In the genomic region with DNA sequence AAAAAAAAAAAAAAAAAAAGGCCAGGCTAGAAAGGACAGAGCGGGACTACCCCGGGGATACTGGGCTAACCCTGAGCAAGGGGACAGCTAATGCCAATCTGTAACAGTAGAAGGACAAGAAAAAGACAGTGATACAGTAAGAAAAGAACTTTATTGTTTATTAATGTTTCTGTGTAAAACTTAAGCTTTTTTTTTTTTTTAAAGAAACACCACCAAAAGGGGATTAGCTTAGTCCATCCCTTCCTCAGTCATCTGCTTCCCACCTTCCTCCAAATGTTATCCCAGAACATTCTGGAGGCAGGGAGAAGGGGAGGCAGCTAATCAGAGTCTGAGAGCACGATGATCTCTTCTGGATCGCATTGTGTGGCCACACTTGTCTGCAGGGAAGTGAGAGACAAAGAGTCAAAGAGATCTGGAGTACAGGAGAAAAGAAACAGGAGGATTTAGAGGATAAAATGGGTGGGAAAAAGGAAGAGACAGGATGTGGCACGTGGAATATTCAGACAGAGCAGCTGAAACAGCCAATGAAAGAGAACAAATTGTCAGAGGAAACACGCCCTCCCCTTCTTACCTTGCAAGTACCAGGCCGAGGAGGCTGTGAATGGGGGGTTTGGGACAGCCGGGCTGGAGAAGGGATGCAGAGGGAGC, we compare ENCODE assay signal across 2 cellular contexts.
TF ChIP-seq lines count a peak whose summit lies in the region.

No MANE protein-coding gene starts in this region.

TF ChIP-seq in A549, 52 proteins besides CTCF, POLR2A, EP300 and RAD21:
- TF ChIP-seq, protein P1, sequence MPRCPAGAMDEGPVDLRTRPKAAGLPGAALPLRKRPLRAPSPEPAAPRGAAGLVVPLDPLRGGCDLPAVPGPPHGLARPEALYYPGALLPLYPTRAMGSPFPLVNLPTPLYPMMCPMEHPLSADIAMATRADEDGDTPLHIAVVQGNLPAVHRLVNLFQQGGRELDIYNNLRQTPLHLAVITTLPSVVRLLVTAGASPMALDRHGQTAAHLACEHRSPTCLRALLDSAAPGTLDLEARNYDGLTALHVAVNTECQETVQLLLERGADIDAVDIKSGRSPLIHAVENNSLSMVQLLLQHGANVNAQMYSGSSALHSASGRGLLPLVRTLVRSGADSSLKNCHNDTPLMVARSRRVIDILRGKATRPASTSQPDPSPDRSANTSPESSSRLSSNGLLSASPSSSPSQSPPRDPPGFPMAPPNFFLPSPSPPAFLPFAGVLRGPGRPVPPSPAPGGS (IDR thresholded peaks at IDR 0.05) = no peak
- TF ChIP-seq ESRRA (IDR thresholded peaks at IDR 0.05; ENCODE audit: borderline replicate concordance, low read length) (no peak), ZNF302 (CRISPR knock-in tag; IDR thresholded peaks at IDR 0.05) (no peak), RCOR1 (IDR thresholded peaks at IDR 0.05; ENCODE audit: low read depth, low read length) (no peak), EHMT2 (IDR thresholded peaks at IDR 0.05; ENCODE audit: low read depth) (no peak), TFCP2L1 (CRISPR knock-in tag; IDR thresholded peaks at IDR 0.05) (no peak), PHF8 (IDR thresholded peaks at IDR 0.05; ENCODE audit: borderline replicate concordance, low read depth) (no peak)
- TF ChIP-seq, protein P2, sequence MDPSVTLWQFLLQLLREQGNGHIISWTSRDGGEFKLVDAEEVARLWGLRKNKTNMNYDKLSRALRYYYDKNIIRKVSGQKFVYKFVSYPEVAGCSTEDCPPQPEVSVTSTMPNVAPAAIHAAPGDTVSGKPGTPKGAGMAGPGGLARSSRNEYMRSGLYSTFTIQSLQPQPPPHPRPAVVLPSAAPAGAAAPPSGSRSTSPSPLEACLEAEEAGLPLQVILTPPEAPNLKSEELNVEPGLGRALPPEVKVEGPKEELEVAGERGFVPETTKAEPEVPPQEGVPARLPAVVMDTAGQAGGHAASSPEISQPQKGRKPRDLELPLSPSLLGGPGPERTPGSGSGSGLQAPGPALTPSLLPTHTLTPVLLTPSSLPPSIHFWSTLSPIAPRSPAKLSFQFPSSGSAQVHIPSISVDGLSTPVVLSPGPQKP (IDR thresholded peaks at IDR 0.05; ENCODE audit: low read depth, low read length) = no peak
- TF ChIP-seq, protein P3, sequence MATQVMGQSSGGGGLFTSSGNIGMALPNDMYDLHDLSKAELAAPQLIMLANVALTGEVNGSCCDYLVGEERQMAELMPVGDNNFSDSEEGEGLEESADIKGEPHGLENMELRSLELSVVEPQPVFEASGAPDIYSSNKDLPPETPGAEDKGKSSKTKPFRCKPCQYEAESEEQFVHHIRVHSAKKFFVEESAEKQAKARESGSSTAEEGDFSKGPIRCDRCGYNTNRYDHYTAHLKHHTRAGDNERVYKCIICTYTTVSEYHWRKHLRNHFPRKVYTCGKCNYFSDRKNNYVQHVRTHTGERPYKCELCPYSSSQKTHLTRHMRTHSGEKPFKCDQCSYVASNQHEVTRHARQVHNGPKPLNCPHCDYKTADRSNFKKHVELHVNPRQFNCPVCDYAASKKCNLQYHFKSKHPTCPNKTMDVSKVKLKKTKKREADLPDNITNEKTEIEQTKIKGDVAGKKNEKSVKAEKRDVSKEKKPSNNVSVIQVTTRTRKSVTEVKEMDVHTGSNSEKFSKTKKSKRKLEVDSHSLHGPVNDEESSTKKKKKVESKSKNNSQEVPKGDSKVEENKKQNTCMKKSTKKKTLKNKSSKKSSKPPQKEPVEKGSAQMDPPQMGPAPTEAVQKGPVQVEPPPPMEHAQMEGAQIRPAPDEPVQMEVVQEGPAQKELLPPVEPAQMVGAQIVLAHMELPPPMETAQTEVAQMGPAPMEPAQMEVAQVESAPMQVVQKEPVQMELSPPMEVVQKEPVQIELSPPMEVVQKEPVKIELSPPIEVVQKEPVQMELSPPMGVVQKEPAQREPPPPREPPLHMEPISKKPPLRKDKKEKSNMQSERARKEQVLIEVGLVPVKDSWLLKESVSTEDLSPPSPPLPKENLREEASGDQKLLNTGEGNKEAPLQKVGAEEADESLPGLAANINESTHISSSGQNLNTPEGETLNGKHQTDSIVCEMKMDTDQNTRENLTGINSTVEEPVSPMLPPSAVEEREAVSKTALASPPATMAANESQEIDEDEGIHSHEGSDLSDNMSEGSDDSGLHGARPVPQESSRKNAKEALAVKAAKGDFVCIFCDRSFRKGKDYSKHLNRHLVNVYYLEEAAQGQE (IDR thresholded peaks at IDR 0.05) = no peak

TF ChIP-seq in IMR-90, 13 proteins besides CTCF, POLR2A, EP300 and RAD21:
- no peak for TF ChIP-seq NFE2L2 (IDR thresholded peaks at IDR 0.05; ENCODE audit: low read depth, low read length)
- TF ChIP-seq, protein P4, sequence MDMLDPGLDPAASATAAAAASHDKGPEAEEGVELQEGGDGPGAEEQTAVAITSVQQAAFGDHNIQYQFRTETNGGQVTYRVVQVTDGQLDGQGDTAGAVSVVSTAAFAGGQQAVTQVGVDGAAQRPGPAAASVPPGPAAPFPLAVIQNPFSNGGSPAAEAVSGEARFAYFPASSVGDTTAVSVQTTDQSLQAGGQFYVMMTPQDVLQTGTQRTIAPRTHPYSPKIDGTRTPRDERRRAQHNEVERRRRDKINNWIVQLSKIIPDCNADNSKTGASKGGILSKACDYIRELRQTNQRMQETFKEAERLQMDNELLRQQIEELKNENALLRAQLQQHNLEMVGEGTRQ (IDR thresholded peaks at IDR 0.05; ENCODE audit: low read depth, low read length) = no peak
- TF ChIP-seq SMC3 (IDR thresholded peaks at IDR 0.05; ENCODE audit: low read depth, low read length) = no peak
- TF ChIP-seq BHLHE40 (IDR thresholded peaks at IDR 0.05; ENCODE audit: low read depth, low read length) = no peak
- TF ChIP-seq MAZ (IDR thresholded peaks at IDR 0.05; ENCODE audit: borderline replicate concordance, low read depth, low read length) = no peak
- no peak for TF ChIP-seq MXI1 (IDR thresholded peaks at IDR 0.05; ENCODE audit: borderline replicate concordance, low read depth, low read length)
- TF ChIP-seq CEBPB (IDR thresholded peaks at IDR 0.05; ENCODE audit: low read depth, low read length) = no peak
- no peak for TF ChIP-seq MAFK (IDR thresholded peaks at IDR 0.05; ENCODE audit: low read depth, low read length)
- TF ChIP-seq, protein P2 (IDR thresholded peaks at IDR 0.05; ENCODE audit: borderline replicate concordance, low read depth, low read length) = no peak
- no peak for TF ChIP-seq RFX5 (IDR thresholded peaks at IDR 0.05; ENCODE audit: low read depth, low read length)
- TF ChIP-seq RCOR1 (IDR thresholded peaks at IDR 0.05; ENCODE audit: insufficient replicate concordance, low read length) = no peak
- no peak for TF ChIP-seq FOS (IDR thresholded peaks at IDR 0.05; ENCODE audit: low read depth, low read length)
- no peak for TF ChIP-seq CHD1 (IDR thresholded peaks at IDR 0.05; ENCODE audit: low read depth, low read length)
